12 cellular contexts compared by ENCODE assay signal in the genomic region with DNA sequence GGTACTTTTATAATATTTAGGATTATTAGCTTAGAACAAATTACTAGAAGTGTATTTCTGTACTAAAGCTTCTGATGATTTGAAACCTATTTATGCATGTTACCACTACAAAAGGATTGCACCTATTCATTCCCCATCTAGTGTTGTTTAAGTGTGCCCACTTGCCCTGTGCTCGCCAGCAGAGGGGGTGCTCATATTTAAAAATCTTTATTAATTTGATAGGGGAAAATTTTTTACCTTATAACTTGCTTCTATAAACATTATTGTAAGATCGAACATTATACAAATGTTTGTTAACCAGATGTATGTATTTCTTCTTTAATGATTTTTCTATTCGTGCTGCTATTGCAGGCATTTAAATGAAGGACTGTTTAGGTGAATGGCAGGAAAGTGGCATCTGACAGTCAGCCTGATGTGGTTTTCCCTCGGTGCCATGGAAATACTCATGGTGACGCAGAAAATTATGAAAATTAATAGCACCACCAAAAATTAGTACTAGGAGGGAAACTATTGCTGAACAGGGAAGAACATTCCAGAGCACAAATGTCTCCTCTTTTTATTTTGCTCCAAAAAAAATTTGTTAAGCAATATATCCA. TPM values are rescaled to one million over a fixed set of nuclear protein-coding genes. Genes with fewer than 3 reads are reported as not detected.
A peak's percentile ranks its signal among the peaks of the same experiment; 100 is the strongest.
DNase-seq lines count a peak whose midpoint lies in the region; ATAC-seq and TF ChIP-seq lines count a peak whose summit lies in the region.
"Had no signal": no experiment of that assay in that cellular context is flagged by ENCODE, and none has a peak within 500 bp of the region (broad histone marks: within the 10 kb centered on the region; RNA-seq: fewer than 3 reads in every experiment).

No MANE protein-coding gene starts in this region.

- H3K36me3 ChIP-seq in breast epithelium (no peaks in the 10 kb centered on the region), gastrocnemius medialis (no peaks in the 10 kb centered on the region)
- H3K36me3 ChIP-seq: BLaER1, SJCRH30 had no signal

- no peaks in the 10 kb centered on the region for H3K4me1 Mint-ChIP-seq in MCF 10A (ENCODE audit: insufficient read depth, unreplicated experiment)

- H3K27me3 ChIP-seq in breast epithelium (no peaks in the 10 kb centered on the region), dorsolateral prefrontal cortex (no peaks in the 10 kb centered on the region), gastrocnemius medialis (no peaks in the 10 kb centered on the region)
- H3K27me3 ChIP-seq: BLaER1, SJCRH30 had no signal

- intact Hi-C loops in MCF 10A (cut with micrococcal nuclease), result no loop called here
- intact Hi-C loops in breast epithelium (cut with DNase I; ENCODE audit: low total_unique reads), result no loop called here
- intact Hi-C loops in dorsolateral prefrontal cortex (cut with DNase I), result loop anchor here in 1 of 2 donors (5.0 kb wide), 1 partner anchor 373 kb away; no protein-coding TSS in a partner anchor
- intact Hi-C loops in gastrocnemius medialis (cut with DNase I; ENCODE audit: low total_unique reads), result loop anchor here (5.0 to 10.0 kb wide), 5 partner anchors 123 to 1150 kb away; a partner anchor contains a TSS

- H3K4me3 ChIP-seq in breast epithelium (no peak overlapping the region), NB4 (ENCODE audit: low read depth, low read length) (no peak overlapping the region), dorsolateral prefrontal cortex (no peak overlapping the region), gastrocnemius medialis (no peak overlapping the region)
- H3K4me3 ChIP-seq: BLaER1, SJCRH30 had no signal

- no peak overlapping the region for H3K27ac Mint-ChIP-seq in MCF 10A (ENCODE audit: low read depth, unreplicated experiment)

- no peak overlapping the region for H3K4me3 Mint-ChIP-seq in MCF 10A (ENCODE audit: unreplicated experiment)

- H3K27me3 Mint-ChIP-seq in MCF 10A (ENCODE audit: insufficient read depth, unreplicated experiment), result peaks cover 14% of the 10 kb centered on the region

- no peaks in the 10 kb centered on the region for H3K4me1 ChIP-seq in breast epithelium
- peaks cover 16 to 40% of the 10 kb centered on the region in 2 donors for H3K4me1 ChIP-seq in gastrocnemius medialis
- H3K4me1 ChIP-seq: BLaER1 had no signal

- in situ Hi-C loops in gastrocnemius medialis (cut with MboI; ENCODE audit: low sequenced_read_pairs in 4 of 4), result no loop called here

- POLR2A ChIA-PET in MCF 10A (lab: Yijun Ruan, JAX), result no interaction called here

- H3K27ac ChIP-seq in breast epithelium, result no peak overlapping the region
- H3K27ac ChIP-seq in dorsolateral prefrontal cortex, result peak overlapping the region in 53 of 59 donors; percentile 16 to 96 (median 81)
- H3K27ac ChIP-seq in gastrocnemius medialis, result peak overlapping the region; percentile 89 to 93 (median 90)
- H3K27ac ChIP-seq: BLaER1, SJCRH30 had no signal

- ATAC-seq in gastrocnemius medialis, result no peak
- ATAC-seq in GM18517 (IDR thresholded peaks at IDR 0.05; ENCODE audit: unreplicated experiment), result no peak

- no peak for TF ChIP-seq POLR2A in breast epithelium (IDR thresholded peaks at IDR 0.05)
- TF ChIP-seq POLR2A in NB4 (IDR thresholded peaks at IDR 0.05; ENCODE audit: extremely low read depth, insufficient read length), result no peak
- no peak for TF ChIP-seq POLR2A in gastrocnemius medialis (IDR thresholded peaks at IDR 0.05)

- H3K9me3 Mint-ChIP-seq in MCF 10A (ENCODE audit: unreplicated experiment), result no peaks in the 10 kb centered on the region

- no peaks in the 10 kb centered on the region for H3K9me3 ChIP-seq in breast epithelium
- H3K9me3 ChIP-seq in gastrocnemius medialis, result no peaks in the 10 kb centered on the region
- H3K9me3 ChIP-seq: BLaER1, SJCRH30 had no signal

- DNase-seq in MCF 10A (ENCODE audit: unreplicated experiment) (no peak), breast epithelium (ENCODE audit: low spot score in 2 of 2) (no peak), NB4 (ENCODE audit: low read depth) (no peak), dorsolateral prefrontal cortex (no peak), gastrocnemius medialis (no peak), T-helper 1 cell (no peak)
- no peak for DNase-seq in activated CD4-positive, alpha-beta T cell treated with anti-CD3 and anti-CD28 coated beads, Interleukin-2, amount 50 U/mL, for 4 hours
- DNase-seq: NCI-H510A treated with DMSO at 0.1 percent for 48 hours had no signal

- CTCF ChIA-PET in MCF 10A (lab: Yijun Ruan, JAX), result interaction anchor here (0.7 to 3.8 kb wide), 4 partner anchors 10 to 967 kb away, joined by 4 to 26 read pairs (median 4); no protein-coding TSS in a partner anchor

- TF ChIP-seq CTCF in MCF 10A (IDR thresholded peaks at IDR 0.05; ENCODE audit: unreplicated experiment) (peak; percentile 18), breast epithelium (IDR thresholded peaks at IDR 0.05) (no peak), NB4 (IDR thresholded peaks at IDR 0.05; ENCODE audit: low read depth, low read length) (peak; percentile 41), dorsolateral prefrontal cortex (IDR thresholded peaks at IDR 0.05 in 54 of 56, conservative IDR thresholded peaks at IDR 0.05 in 2 of 56; ENCODE audit: low read depth in 1 of 56, partially characterized antibody in 56 of 56) (peak in 50 of 56 donors; percentile 11 to 64 (median 44)), gastrocnemius medialis (IDR thresholded peaks at IDR 0.05 in 4 of 5, conservative IDR thresholded peaks at IDR 0.05 in 1 of 5) (no peak)

- BruUV-seq in MCF 10A (replicated peaks; lab: Mats Ljungman, UMichigan), result no TSS peak

- no peaks in the 10 kb centered on the region for H3K36me3 Mint-ChIP-seq in MCF 10A (ENCODE audit: insufficient read depth, unreplicated experiment)

RNA-seq across cellular contexts. Expression of a gene that starts 44.1 kb away (rescaled TPM):
- total RNA-seq in MCF 10A (2022) (not detected in 2 replicates), breast epithelium (10 to 100 TPM in 1 of 3 donors, under 1 TPM in 2; 0.15 to 10.1 (median 0.33) TPM), dorsolateral prefrontal cortex (under 1 TPM in 79 of 120 experiments, not detected in 41; 0.06 to 0.66 (median 0.18) TPM), gastrocnemius medialis (under 1 TPM; 0.16 to 0.41 (median 0.31) TPM)
- total RNA-seq: pulmonary artery endothelial cell, SJCRH30 had no signal

Comparison
In these comparisons a context has a peak if more than half of its experiments do, and no peak if none do; other contexts are left out.
1. CTCF ChIP-seq: peak in MCF 10A (single experiment), NB4 (single experiment) and dorsolateral prefrontal cortex (50 of 56); none in breast epithelium (0 of 3) and gastrocnemius medialis (0 of 5).
2. H3K27ac ChIP-seq: peak in dorsolateral prefrontal cortex (53 of 59) and gastrocnemius medialis (4 of 4); none in breast epithelium (0 of 2).